In the genomic region with DNA sequence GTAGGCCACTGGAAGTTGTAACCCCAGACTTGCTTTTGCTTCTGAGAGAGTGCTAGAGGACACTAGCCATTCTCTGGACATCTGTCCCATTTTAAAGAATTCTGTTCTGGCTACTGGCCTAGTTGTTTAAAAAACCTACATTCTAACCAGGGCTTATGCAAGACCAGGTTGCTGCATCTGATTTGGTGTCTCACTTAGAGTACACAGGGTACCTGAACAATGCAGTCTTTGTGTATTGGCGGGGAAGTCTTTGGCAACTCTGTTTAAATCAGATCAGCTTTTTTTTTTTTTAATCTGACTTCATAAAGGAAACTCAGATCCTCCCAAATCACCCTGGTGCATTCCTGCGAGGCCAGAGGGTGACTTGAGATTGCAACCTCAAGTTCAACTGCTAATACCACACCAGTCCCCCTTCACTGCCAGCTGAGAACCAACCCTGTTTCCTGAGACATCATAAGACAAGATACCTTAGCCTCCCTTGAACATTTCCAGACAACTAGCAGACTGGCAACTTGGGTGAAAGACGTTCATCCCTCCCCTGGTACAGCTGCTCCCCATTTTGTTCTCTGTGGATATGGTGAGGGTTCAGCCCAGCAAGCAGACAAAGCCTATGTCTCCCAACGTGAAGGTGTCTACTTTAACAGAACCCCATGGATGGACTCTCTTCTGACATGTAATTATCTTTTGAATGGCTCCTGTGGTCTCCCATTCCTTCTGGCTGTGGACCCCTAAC, we compare ENCODE assay signal across 10 cellular contexts. TPM values are rescaled to one million over a fixed set of nuclear protein-coding genes. Genes with fewer than 3 reads are reported as not detected.
DNase-seq lines count a peak whose midpoint lies in the region; ATAC-seq and TF ChIP-seq lines count a peak whose summit lies in the region.
"Had no signal": no experiment of that assay in that cellular context is flagged by ENCODE, and none has a peak within 500 bp of the region (broad histone marks: within the 10 kb centered on the region; RNA-seq: fewer than 3 reads in every experiment).

No MANE protein-coding gene starts in this region.

- peaks cover 52% of the 10 kb centered on the region for H3K36me3 Mint-ChIP-seq in activated CD4-positive, alpha-beta memory T cell treated with anti-CD3 and anti-CD28 coated beads for 36 hours
- H3K36me3 Mint-ChIP-seq in activated CD4-positive, alpha-beta memory T cell treated with anti-CD3 and anti-CD28 coated beads, Interleukin-2, amount 10 ng/mL, durations not matched to agents 7 days and 5 days (ENCODE audit: low read depth) = peaks cover 55% of the 10 kb centered on the region
- peaks cover 39% of the 10 kb centered on the region for H3K36me3 Mint-ChIP-seq in activated naive CD8-positive, alpha-beta T cell treated with anti-CD3 and anti-CD28 coated beads for 36 hours

- H3K27ac ChIP-seq in RWPE1 = no peak overlapping the region
- H3K27ac ChIP-seq: HL-60 had no signal

- no peak for TF ChIP-seq CTCF in RWPE1 (conservative IDR thresholded peaks at IDR 0.05; ENCODE audit: low read depth)
- no peak for TF ChIP-seq CTCF in omental fat pad (IDR thresholded peaks at IDR 0.05)

- CTCF ChIA-PET in activated CD4-positive, alpha-beta memory T cell treated with anti-CD3 and anti-CD28 coated beads for 36 hours (lab: Charles Lee) = interaction anchor here (1.0 to 28.4 kb wide), 6 partner anchors 9 to 111 kb away, joined by 3 to 981 read pairs (median 8); no protein-coding TSS in a partner anchor
- CTCF ChIA-PET in activated CD4-positive, alpha-beta memory T cell treated with anti-CD3 and anti-CD28 coated beads, Interleukin-2, amount 10 ng/mL, durations not matched to agents 7 days and 5 days (lab: Charles Lee) = interaction anchor here (1.1 to 19.9 kb wide), 5 partner anchors 10 to 261 kb away, joined by 3 to 348 read pairs (median 11); no protein-coding TSS in a partner anchor
- CTCF ChIA-PET in RWPE1 (lab: Yijun Ruan, JAX) = interaction anchor here (0.6 to 1.3 kb wide), 3 partner anchors 10 to 110 kb away, joined by 3 to 6 read pairs (median 5); no protein-coding TSS in a partner anchor

- DNase-seq in activated CD4-positive, alpha-beta memory T cell treated with anti-CD3 and anti-CD28 coated beads for 36 hours = no peak
- DNase-seq in activated CD4-positive, alpha-beta memory T cell treated with anti-CD3 and anti-CD28 coated beads, Interleukin-2, amount 10 ng/mL, durations not matched to agents 7 days and 5 days = no peak
- DNase-seq in activated naive CD8-positive, alpha-beta T cell treated with anti-CD3 and anti-CD28 coated beads for 36 hours = no peak
- DNase-seq in left lobe of liver (ENCODE audit: low spot score) (peak; percentile 52), RWPE1 (ENCODE audit: low spot score) (no peak), omental fat pad (ENCODE audit: low spot score) (no peak), NCI-H1694 treated with DMSO at 0.1 percent for 48 hours (lab: John Stamatoyannopoulos, UW) (no peak)
- no peak for DNase-seq in stimulated activated naive CD8-positive, alpha-beta T cell treated with anti-CD3 and anti-CD28 coated beads, Interleukin-15, amount 100 ng/mL, for 72 hours
- DNase-seq: NCI-H2029 treated with DMSO at 0.1 percent for 48 hours had no signal

- H3K27me3 Mint-ChIP-seq in activated CD4-positive, alpha-beta memory T cell treated with anti-CD3 and anti-CD28 coated beads for 36 hours = no peaks in the 10 kb centered on the region
- no peaks in the 10 kb centered on the region for H3K27me3 Mint-ChIP-seq in activated CD4-positive, alpha-beta memory T cell treated with anti-CD3 and anti-CD28 coated beads, Interleukin-2, amount 10 ng/mL, durations not matched to agents 7 days and 5 days
- no peaks in the 10 kb centered on the region for H3K27me3 Mint-ChIP-seq in activated naive CD8-positive, alpha-beta T cell treated with anti-CD3 and anti-CD28 coated beads for 36 hours
- H3K27me3 Mint-ChIP-seq in stimulated activated naive CD8-positive, alpha-beta T cell treated with anti-CD3 and anti-CD28 coated beads, Interleukin-15, amount 100 ng/mL, for 72 hours = no peaks in the 10 kb centered on the region

- no peaks in the 10 kb centered on the region for H3K9me3 Mint-ChIP-seq in activated CD4-positive, alpha-beta memory T cell treated with anti-CD3 and anti-CD28 coated beads for 36 hours
- no peaks in the 10 kb centered on the region for H3K9me3 Mint-ChIP-seq in activated CD4-positive, alpha-beta memory T cell treated with anti-CD3 and anti-CD28 coated beads, Interleukin-2, amount 10 ng/mL, durations not matched to agents 7 days and 5 days
- no peaks in the 10 kb centered on the region for H3K9me3 Mint-ChIP-seq in activated naive CD8-positive, alpha-beta T cell treated with anti-CD3 and anti-CD28 coated beads for 36 hours
- H3K9me3 Mint-ChIP-seq in stimulated activated naive CD8-positive, alpha-beta T cell treated with anti-CD3 and anti-CD28 coated beads, Interleukin-15, amount 100 ng/mL, for 72 hours = no peaks in the 10 kb centered on the region

- H3K4me3 Mint-ChIP-seq in activated CD4-positive, alpha-beta memory T cell treated with anti-CD3 and anti-CD28 coated beads for 36 hours = no peak overlapping the region
- H3K4me3 Mint-ChIP-seq in activated CD4-positive, alpha-beta memory T cell treated with anti-CD3 and anti-CD28 coated beads, Interleukin-2, amount 10 ng/mL, durations not matched to agents 7 days and 5 days = no peak overlapping the region
- no peak overlapping the region for H3K4me3 Mint-ChIP-seq in activated naive CD8-positive, alpha-beta T cell treated with anti-CD3 and anti-CD28 coated beads for 36 hours
- H3K4me3 Mint-ChIP-seq in stimulated activated naive CD8-positive, alpha-beta T cell treated with anti-CD3 and anti-CD28 coated beads, Interleukin-15, amount 100 ng/mL, for 72 hours = no peak overlapping the region

- POLR2A ChIA-PET in activated CD4-positive, alpha-beta memory T cell treated with anti-CD3 and anti-CD28 coated beads for 36 hours (lab: Charles Lee) = interaction anchor here (0.9 to 1.4 kb wide), 3 partner anchors 10 to 147 kb away, joined by 3 to 4 read pairs (median 3); no protein-coding TSS in a partner anchor
- POLR2A ChIA-PET in activated CD4-positive, alpha-beta memory T cell treated with anti-CD3 and anti-CD28 coated beads, Interleukin-2, amount 10 ng/mL, durations not matched to agents 7 days and 5 days (lab: Charles Lee) = interaction anchor here (1.4 to 2.2 kb wide), 2 partner anchors 12 to 49 kb away, joined by 4 to 6 read pairs; no protein-coding TSS in a partner anchor
- POLR2A ChIA-PET in RWPE1 (lab: Yijun Ruan, JAX; ENCODE audit: low non-redundant PET) = interaction anchor here (0.6 to 0.7 kb wide), 2 partner anchors 9 to 629 kb away, joined by 3 read pairs; no protein-coding TSS in a partner anchor

- H3K27ac Mint-ChIP-seq in activated CD4-positive, alpha-beta memory T cell treated with anti-CD3 and anti-CD28 coated beads for 36 hours = peak overlapping the region; percentile 81
- H3K27ac Mint-ChIP-seq in activated CD4-positive, alpha-beta memory T cell treated with anti-CD3 and anti-CD28 coated beads, Interleukin-2, amount 10 ng/mL, durations not matched to agents 7 days and 5 days = no peak overlapping the region
- peak overlapping the region; percentile 81 for H3K27ac Mint-ChIP-seq in activated naive CD8-positive, alpha-beta T cell treated with anti-CD3 and anti-CD28 coated beads for 36 hours
- peak overlapping the region; percentile 1 to 98 for H3K27ac Mint-ChIP-seq in stimulated activated naive CD8-positive, alpha-beta T cell treated with anti-CD3 and anti-CD28 coated beads, Interleukin-15, amount 100 ng/mL, for 72 hours

- H3K4me1 Mint-ChIP-seq in activated CD4-positive, alpha-beta memory T cell treated with anti-CD3 and anti-CD28 coated beads for 36 hours (ENCODE audit: low read depth) = peaks cover 45% of the 10 kb centered on the region
- H3K4me1 Mint-ChIP-seq in activated CD4-positive, alpha-beta memory T cell treated with anti-CD3 and anti-CD28 coated beads, Interleukin-2, amount 10 ng/mL, durations not matched to agents 7 days and 5 days = peaks cover 11% of the 10 kb centered on the region
- peaks cover 59% of the 10 kb centered on the region for H3K4me1 Mint-ChIP-seq in activated naive CD8-positive, alpha-beta T cell treated with anti-CD3 and anti-CD28 coated beads for 36 hours
- peaks cover 81% of the 10 kb centered on the region for H3K4me1 Mint-ChIP-seq in stimulated activated naive CD8-positive, alpha-beta T cell treated with anti-CD3 and anti-CD28 coated beads, Interleukin-15, amount 100 ng/mL, for 72 hours

- ATAC-seq in left lobe of liver (peak; percentile 71), omental fat pad (ENCODE audit: low FRiP score) (no peak)
- ATAC-seq in stimulated activated naive CD8-positive, alpha-beta T cell treated with anti-CD3 and anti-CD28 coated beads, Interleukin-15, amount 100 ng/mL, for 72 hours = no peak

- intact Hi-C loops in activated CD4-positive, alpha-beta memory T cell treated with anti-CD3 and anti-CD28 coated beads for 36 hours (cut with micrococcal nuclease) = no loop called here

RNA-seq across cellular contexts. Expression of a gene that starts 27.0 kb away (rescaled TPM):
- total RNA-seq in activated CD4-positive, alpha-beta memory T cell treated with anti-CD3 and anti-CD28 coated beads for 36 hours = 100 to 1,000 TPM; 284 to 286 TPM
- 100 to 1,000 TPM; 197 to 205 TPM for total RNA-seq in activated CD4-positive, alpha-beta memory T cell treated with anti-CD3 and anti-CD28 coated beads, Interleukin-2, amount 10 ng/mL, durations not matched to agents 7 days and 5 days
- total RNA-seq in activated naive CD8-positive, alpha-beta T cell treated with anti-CD3 and anti-CD28 coated beads for 36 hours = 100 to 1,000 TPM; 253 to 260 TPM
- total RNA-seq in left lobe of liver (117 TPM), omental fat pad (100 to 1,000 TPM; 121 to 219 (median 211) TPM)

RNA-seq across cellular contexts. Expression of a gene that starts 35.3 kb away (rescaled TPM):
- 10 to 100 TPM; 59.3 to 65.6 TPM for total RNA-seq in activated CD4-positive, alpha-beta memory T cell treated with anti-CD3 and anti-CD28 coated beads for 36 hours
- total RNA-seq in activated CD4-positive, alpha-beta memory T cell treated with anti-CD3 and anti-CD28 coated beads, Interleukin-2, amount 10 ng/mL, durations not matched to agents 7 days and 5 days = 10 to 100 TPM; 19.2 to 21.9 TPM
- 10 to 100 TPM; 66.4 to 68.7 TPM for total RNA-seq in activated naive CD8-positive, alpha-beta T cell treated with anti-CD3 and anti-CD28 coated beads for 36 hours
- total RNA-seq in left lobe of liver (3.1 TPM), omental fat pad (1 to 10 TPM; 1.6 to 4.3 (median 2.7) TPM)
